Comparison of ENCODE assay signal across 11 cellular contexts in genomic region chr10:119006451-119007210, GRCh38. TPM values are rescaled to one million over a fixed set of nuclear protein-coding genes. Genes with fewer than 3 reads are reported as not detected.
DNase-seq lines count a peak whose midpoint lies in the region; ATAC-seq, FAIRE-seq and TF ChIP-seq lines count a peak whose summit lies in the region.
"Had no signal": no experiment of that assay in that cellular context is flagged by ENCODE, and none has a peak within 500 bp of the region (broad histone marks: within the 10 kb centered on the region; RNA-seq: fewer than 3 reads in every experiment).

No MANE protein-coding gene starts in this region.

- DNase-seq in SIG-M5 treated with dmso at 0.1 percent for 504 hours (lab: John Stamatoyannopoulos, UW; ENCODE audit: unreplicated experiment) (peak; percentile 50), SIG-M5 (lab: John Stamatoyannopoulos, UW) (no peak), K562 (ENCODE audit: extremely low read depth in 1 of 4, low spot score in 3 of 4) (peak in 1 of 4 experiments; percentile 35), right lobe of liver (peak in 2 of 3 donors; percentile 37 to 64), uterus (peak; percentile 66 to 90), putamen (ENCODE audit: low spot score) (no peak), GM13976 (ENCODE audit: low spot score) (no peak)
- DNase-seq in activated naive CD4-positive, alpha-beta T cell treated with Interleukin-2 at 50 U/mL for 16 hours: no peak
- DNase-seq: activated CD8-positive, alpha-beta memory T cell treated with anti-CD3 and anti-CD28 coated beads, Interleukin-2, amount 50 U/mL, for 4 hours; NCI-H1048 had no signal

- H3K4me3 ChIP-seq in K562 (no peak overlapping the region), right lobe of liver (no peak overlapping the region), uterus (no peak overlapping the region)
- H3K4me3 ChIP-seq: BLaER1 had no signal

- no peaks in the 10 kb centered on the region for H3K9me1 ChIP-seq in K562 (ENCODE audit: control insufficient read depth, insufficient read depth, low read length)

- H4K20me1 ChIP-seq in K562 (replicated peaks; ENCODE audit: control insufficient read depth, insufficient read depth, low read length): 0 out of 2 replicates have a peak, but pooled peaks cover 4% of the 10 kb centered on the region
- H4K20me1 ChIP-seq: BLaER1 had no signal

- H3K79me2 ChIP-seq in K562 (ENCODE audit: control insufficient read depth, insufficient read depth, low read length): no peaks in the 10 kb centered on the region

- peak; percentile 49; the same call in 2 of the 3 replicates for ATAC-seq in K562
- ATAC-seq in right lobe of liver: peak; percentile 61 to 97 (median 91)

- WGBS in K562 (ENCODE audit: insufficient coverage, low coverage, missing lambda C conversion rate): 0% methylated on average over 8 of the region's 9 CpGs
- 43% methylated on average over 6 of the region's 9 CpGs for WGBS in right lobe of liver (ENCODE audit: insufficient coverage, low coverage, low lambda C conversion rate, missing lambda C conversion rate)

- FAIRE-seq in K562 (lab: Jason Lieb, UNC): no peak

- peak; percentile 17; the same call in 1 of the 2 replicates for TF ChIP-seq EP300 in K562 (IDR thresholded peaks at IDR 0.05; ENCODE audit: low read length)

- no peaks in the 10 kb centered on the region for H3K4me1 ChIP-seq in K562 (replicated peaks in 1 of 2; ENCODE audit: control insufficient read depth in 2 of 2, insufficient read depth in 2 of 2, low read length in 2 of 2)
- no peaks in the 10 kb centered on the region for H3K4me1 ChIP-seq in right lobe of liver
- H3K4me1 ChIP-seq in uterus: no peaks in the 10 kb centered on the region
- H3K4me1 ChIP-seq: BLaER1 had no signal

- H3K9me3 ChIP-seq in K562 (replicated peaks; ENCODE audit: control insufficient read depth, insufficient read depth, low read depth, low read length): no peaks in the 10 kb centered on the region
- H3K9me3 ChIP-seq in right lobe of liver: no peaks in the 10 kb centered on the region
- H3K9me3 ChIP-seq in uterus: no peaks in the 10 kb centered on the region
- H3K9me3 ChIP-seq: BLaER1 had no signal

- H3K4me2 ChIP-seq in K562 (ENCODE audit: insufficient read depth, low read length): no peak overlapping the region
- H3K4me2 ChIP-seq: BLaER1 had no signal

- no peaks in the 10 kb centered on the region for H3K36me3 ChIP-seq in K562 (ENCODE audit: control insufficient read depth, insufficient read depth, low read length)
- no peaks in the 10 kb centered on the region for H3K36me3 ChIP-seq in right lobe of liver
- no peaks in the 10 kb centered on the region for H3K36me3 ChIP-seq in uterus
- H3K36me3 ChIP-seq: BLaER1 had no signal

- no peak for TF ChIP-seq CTCF in K562 (IDR thresholded peaks at IDR 0.05 in 2 of 3, conservative IDR thresholded peaks at IDR 0.05 in 1 of 3; ENCODE audit: insufficient read depth in 2 of 3, low read depth in 1 of 3, low read length in 3 of 3)
- TF ChIP-seq CTCF in right lobe of liver (IDR thresholded peaks at IDR 0.05): no peak
- TF ChIP-seq CTCF in uterus (IDR thresholded peaks at IDR 0.05): peak in 1 of 4 experiments; percentile 11
- TF ChIP-seq CTCF in GM13976 (IDR thresholded peaks at IDR 0.05; ENCODE audit: borderline replicate concordance, control extremely low read depth, extremely low read depth, insufficient read depth, missing control alignments): no peak

- TF ChIP-seq RAD21 in K562 (CRISPR knock-in tag; conservative IDR thresholded peaks at IDR 0.05 in 1 of 2, IDR thresholded peaks at IDR 0.05 in 1 of 2): no peak

- intact Hi-C loops in K562 (cut with micrococcal nuclease) (no loop called here), right lobe of liver (cut with DNase I) (no loop called here), uterus (cut with DNase I; ENCODE audit: low total_unique reads) (no loop called here)

- POLR2A ChIA-PET in K562 (lab: Yijun Ruan, JAX): interaction anchor here (0.9 to 1.0 kb wide), 2 partner anchors 10 to 23 kb away, joined by 3 to 6 read pairs; partner anchors contain the start of gene NANOS1

- TF ChIP-seq POLR2A in K562 (conservative IDR thresholded peaks at IDR 0.05): no peak
- TF ChIP-seq POLR2A in right lobe of liver (IDR thresholded peaks at IDR 0.05): no peak
- no peak for TF ChIP-seq POLR2A in uterus (IDR thresholded peaks at IDR 0.05)

- H2AFZ ChIP-seq in K562 (ENCODE audit: low read depth, low read length): no peak overlapping the region

- in situ Hi-C loops in K562 (cut with MboI): no loop called here
- in situ Hi-C loops in GM13976 (cut with MboI; ENCODE audit: low sequenced_read_pairs, unreplicated experiment): no loop called here

- H3K27me3 ChIP-seq in K562 (ENCODE audit: control insufficient read depth in 2 of 2, insufficient read depth in 2 of 2, low read length in 2 of 2) (peaks cover 5 to 36% of the 10 kb centered on the region in 2 experiments; a peak in 2 of 5 replicates), right lobe of liver (no peaks in the 10 kb centered on the region), uterus (no peaks in the 10 kb centered on the region)
- H3K27me3 ChIP-seq: BLaER1 had no signal

- no peak overlapping the region for H3K9ac ChIP-seq in K562 (ENCODE audit: insufficient read depth in 1 of 2, low read depth in 2 of 2, low read length in 2 of 2)
- H3K9ac ChIP-seq: BLaER1 had no signal

- CTCF ChIA-PET in K562 (lab: Yijun Ruan, JAX; ENCODE audit: low intra/inter-chr PET ratio): no interaction called here

- H3K27ac ChIP-seq in K562 (ENCODE audit: extremely low read depth, low read depth, low read length) (no peak overlapping the region), right lobe of liver (no peak overlapping the region), uterus (peak overlapping the region; percentile 11 to 35)
- H3K27ac ChIP-seq: BLaER1 had no signal

- no TSS peak for BruUV-seq in K562 (replicated peaks; lab: Mats Ljungman, UMichigan)

TF ChIP-seq in K562, 482 proteins besides CTCF, POLR2A, EP300 and RAD21 (continues in another document):
- no peak for TF ChIP-seq PBX2 (CRISPR knock-in tag; IDR thresholded peaks at IDR 0.05; ENCODE audit: low read depth)
- no peak for TF ChIP-seq PBX2 (tag; conservative IDR thresholded peaks at IDR 0.05; ENCODE audit: low read depth)
- TF ChIP-seq SMARCA4 (IDR thresholded peaks at IDR 0.05): peak; percentile 62; the same call in 1 of the 2 replicates
- peak in 1 of 2 experiments; percentile 35; a peak in 1 of 4 replicates for TF ChIP-seq FOXA3 (CRISPR knock-in tag; conservative IDR thresholded peaks at IDR 0.05 in 1 of 2, IDR thresholded peaks at IDR 0.05 in 1 of 2)
- peak; percentile 79 for TF ChIP-seq DPF2 (IDR thresholded peaks at IDR 0.05)

RNA-seq across cellular contexts. Expression of gene NANOS1, which starts 22.9 kb away (rescaled TPM):
- total RNA-seq in K562 (2011; cell fraction: chromatin; rRNA removed; ENCODE audit: low replicate concordance): 0.51 and 0.60 TPM in 2 replicates
- total RNA-seq in K562 (2011; cell fraction: nucleolus; rRNA removed): 0.66 and 1.2 TPM in 2 replicates
- total RNA-seq in K562 (2011; cell fraction: nucleoplasm; rRNA removed): 0.81 and 1.3 TPM in 2 replicates
- total RNA-seq in K562 (2014; rRNA removed) (0.77 and 0.98 TPM in 2 replicates), K562 (2014; rRNA removed; fragmentation: Illumina TruSeq; extraction: Trizol) (0.95 and 1.1 TPM in 2 replicates), K562 (2015; rRNA removed; fragmentation: Illumina TruSeq; extraction: Trizol) (0.33 and 0.34 TPM in 2 replicates), K562 (2021) (0.89 and 1.2 TPM in 2 replicates), right lobe of liver (under 1 TPM in 3 of 6 experiments, not detected in 3; 0.06 to 0.35 (median 0.31) TPM), uterus (1 to 10 TPM in 3 of 4 donors, under 1 TPM in 1; 0.29 to 4.5 (median 2.1) TPM)
- polyA plus RNA-seq in K562 (2011; rRNA removed) (0.79 and 1.6 TPM in 2 replicates), K562 (2014; fragmentation: Illumina TruSeq; extraction: Trizol) (0.58 TPM in 2 replicates), K562 (2014; fragmentation: Nextera tagmentation; extraction: Ambion mirVana) (under 1 TPM in 1 of 2 experiments, not detected in 1; 0.14 TPM), K562 (2014; rRNA removed) (0.94 and 0.97 TPM in 2 replicates)
- 0.58 and 1.2 TPM in 2 replicates for polyA plus RNA-seq in K562 (2011; cell fraction: cytosol; rRNA removed)
- polyA plus RNA-seq in K562 (2011; cell fraction: nucleus; rRNA removed): 0.46 and 0.77 TPM in 2 replicates
- 0.46 and 0.48 TPM in 2 replicates for polyA plus RNA-seq in K562 (2012)
- polyA minus RNA-seq in K562 (2011; rRNA and poly(A)+ RNA removed): 0.39 and 0.77 TPM in 2 replicates
- polyA minus RNA-seq in K562 (2011; cell fraction: cytosol; rRNA and poly(A)+ RNA removed): 0.46 TPM in 1 of 2 replicates, not detected in the other
- polyA minus RNA-seq in K562 (2011; cell fraction: nucleus; rRNA and poly(A)+ RNA removed): 1.1 and 1.8 TPM in 2 replicates

Comparison
In these comparisons a context has a peak if more than half of its experiments do, and no peak if none do; other contexts are left out.
1. DNase-seq: peak in SIG-M5 treated with dmso at 0.1 percent for 504 hours (single experiment), right lobe of liver (2 of 3) and uterus (2 of 2); none in SIG-M5 (single experiment), putamen (single experiment), GM13976 (single experiment) and activated naive CD4-positive, alpha-beta T cell treated with Interleukin-2 at 50 U/mL for 16 hours (single experiment).
2. H3K27ac ChIP-seq: peak in uterus (2 of 2); none in K562 (single experiment) and right lobe of liver (0 of 3).